16 cellular contexts compared by ENCODE assay signal in genomic region chr22:39703890-39704658, GRCh38.
DNase-seq lines count a peak whose midpoint lies in the region; ATAC-seq, FAIRE-seq and TF ChIP-seq lines count a peak whose summit lies in the region.
"Had no signal": no experiment of that assay in that cellular context is flagged by ENCODE, and none has a peak within 500 bp of the region (broad histone marks: within the 10 kb centered on the region; RNA-seq: fewer than 3 reads in every experiment).

No MANE protein-coding gene starts in this region.

- WGBS in heart left ventricle, 4 donors: 56 to 66% (median 63%) methylated on average over 17 to 19 of the region's 19 CpGs

- no peak for TF ChIP-seq CTCF in heart left ventricle (IDR thresholded peaks at IDR 0.05)

- TF ChIP-seq POLR2A in heart left ventricle (IDR thresholded peaks at IDR 0.05) (no peak), GM12892 (IDR thresholded peaks at IDR 0.05; ENCODE audit: low read depth, low read length) (no peak)

- H3K27me3 ChIP-seq in heart left ventricle: peaks cover 0 to 62% (median 7%) of the 10 kb centered on the region in 9 donors

- no peaks in the 10 kb centered on the region for H3K36me3 ChIP-seq in heart left ventricle

- no peak overlapping the region for H3K4me3 ChIP-seq in heart left ventricle

- ATAC-seq in heart left ventricle: peak in 3 of 4 donors; percentile 29 to 69 (median 46)
- ATAC-seq: activated naive CD8-positive, alpha-beta T cell treated with anti-CD3 and anti-CD28 coated beads, Interleukin-2, amount 50 U/mL, for 24 hours; stimulated activated naive B cell treated with anti-CD40 and anti-IgM and Interleukin-4, amounts not matched to agents 10 μg/mL and 1 μg/mL and 100 μg/mL, for 72 hours had no signal

- H3K27ac ChIP-seq in heart left ventricle: no peak overlapping the region

- H3K4me1 ChIP-seq in heart left ventricle: peaks cover 0 to 6% (median 0%) of the 10 kb centered on the region in 12 donors

- DNase-seq in DMS79 treated with DMSO at 0.1 percent for 48 hours (lab: John Stamatoyannopoulos, UW) (peak; percentile 80), NCI-H524 (lab: John Stamatoyannopoulos, UW) (peak; percentile 85 to 97), heart left ventricle (peak in 3 of 5 donors; percentile 44 to 67 (median 51)), retina (peak; percentile 51), GM12892 (ENCODE audit: insufficient read length) (no peak), iPS-NIHi7 (ENCODE audit: extremely low spot score) (no peak), middle frontal gyrus (ENCODE audit: extremely low spot score, low spot score) (no peak), cerebellar nuclear complex (lab: John Stamatoyannopoulos, UW) (no peak)
- DNase-seq: activated CD4-positive, alpha-beta T cell treated with anti-CD3 and anti-CD28 coated beads, Interleukin-2, amount 50 U/mL, for 48 hours; activated naive CD8-positive, alpha-beta T cell treated with anti-CD3 and anti-CD28 coated beads, Interleukin-2, amount 50 U/mL, for 24 hours; COR-L47; endodermal cell; KG1; mesenchymal stem cell; stimulated activated naive B cell treated with anti-CD40 and anti-IgM and Interleukin-4, amounts not matched to agents 10 μg/mL and 1 μg/mL and 100 μg/mL, for 72 hours had no signal

- FAIRE-seq in GM12892 (lab: Jason Lieb, UNC): no peak
- FAIRE-seq: GM19239 had no signal

- no peaks in the 10 kb centered on the region for H3K9me3 ChIP-seq in heart left ventricle

- intact Hi-C loops in heart left ventricle (cut with DNase I): no loop called here

Comparison
In these comparisons a context has a peak if more than half of its experiments do, and no peak if none do; other contexts are left out.
1. DNase-seq: peak in DMS79 treated with DMSO at 0.1 percent for 48 hours (single experiment), NCI-H524 (2 of 2), heart left ventricle (3 of 5) and retina (single experiment); none in GM12892 (single experiment), iPS-NIHi7 (single experiment), middle frontal gyrus (single experiment) and cerebellar nuclear complex (0 of 2).